Comparison of ENCODE assay signal across 15 cellular contexts in genomic region chr19:38993271-38993670, GRCh38. TPM values are rescaled to one million over a fixed set of nuclear protein-coding genes. Genes with fewer than 3 reads are reported as not detected.
DNase-seq lines count a peak whose midpoint lies in the region; ATAC-seq and TF ChIP-seq lines count a peak whose summit lies in the region.
"Had no signal": no experiment of that assay in that cellular context is flagged by ENCODE, and none has a peak within 500 bp of the region (broad histone marks: within the 10 kb centered on the region; RNA-seq: fewer than 3 reads in every experiment).

No MANE protein-coding gene starts in this region.

- POLR2A ChIA-PET in AG04449 (lab: Yijun Ruan, JAX) = interaction anchor here (0.6 kb wide), 1 partner anchor 596 kb away, joined by 3 read pairs; no protein-coding TSS in a partner anchor

- H3K4me3 ChIP-seq in AG04449 (ENCODE audit: low read depth, low read length) = no peak overlapping the region
- H3K4me3 ChIP-seq: skin epidermis, upper lobe of left lung had no signal

- intact Hi-C loops in Right ventricle myocardium superior (cut with DNase I) = no loop called here

- CTCF ChIA-PET in AG04449 (lab: Yijun Ruan, JAX) = interaction anchor here (1.0 to 1.4 kb wide), 2 partner anchors 17 to 59 kb away, joined by 3 to 4 read pairs; partner anchors contain the start of gene FBXO17

- TF ChIP-seq CTCF in AG04449 (IDR thresholded peaks at IDR 0.05; ENCODE audit: insufficient read depth, low read length, missing control alignments) = no peak

- DNase-seq in AG04449 (ENCODE audit: low read depth, low spot score) (peak; percentile 16), HT-29 (ENCODE audit: low spot score) (peak; percentile 55), amniotic epithelial cell (ENCODE audit: low read depth) (peak; percentile 80), foreskin melanocyte (peak; percentile 63), retina (no peak), Right ventricle myocardium superior (no peak)
- no peak for DNase-seq in activated CD4-positive, alpha-beta T cell treated with anti-CD3 and anti-CD28 coated beads for 48 hours
- DNase-seq: AML-193, GDM1, naive B cell, NCI-H2029, upper lobe of left lung had no signal

- ATAC-seq in Right ventricle myocardium superior (ENCODE audit: poor library complexity) = no peak
- no peak for ATAC-seq in HG03175 (IDR thresholded peaks at IDR 0.05; ENCODE audit: unreplicated experiment)
- ATAC-seq: activated naive CD4-positive, alpha-beta T cell treated with anti-CD3 and anti-CD28 coated beads, Interleukin-2, amount 50 U/mL, for 72 hours had no signal

RNA-seq across cellular contexts. Expression of gene FBXO17, which starts 17.7 kb away (rescaled TPM):
- total RNA-seq in HT-29 (2014; rRNA removed; shearing (Covaris generic)) = not detected in 2 replicates
- total RNA-seq in Right ventricle myocardium superior = 1.7 TPM

RNA-seq across cellular contexts. Expression of gene FBXO27, which starts 39.1 kb away (rescaled TPM):
- total RNA-seq in HT-29 (2014; rRNA removed; shearing (Covaris generic)) = not detected in 2 replicates
- 13.0 TPM for total RNA-seq in Right ventricle myocardium superior

Comparison
In these comparisons a context has a peak if more than half of its experiments do, and no peak if none do; other contexts are left out.
1. DNase-seq: peak in AG04449 (single experiment), HT-29 (single experiment), amniotic epithelial cell (single experiment) and foreskin melanocyte (single experiment); none in retina (single experiment), Right ventricle myocardium superior (single experiment) and activated CD4-positive, alpha-beta T cell treated with anti-CD3 and anti-CD28 coated beads for 48 hours (single experiment).
2. RNA of gene FBXO27, which starts 39.1 kb away (total RNA-seq): 13.0 TPM in Right ventricle myocardium superior (single experiment); not detected in HT-29; every median in the first group is over 10 times any median in the second.